In the genomic region with DNA sequence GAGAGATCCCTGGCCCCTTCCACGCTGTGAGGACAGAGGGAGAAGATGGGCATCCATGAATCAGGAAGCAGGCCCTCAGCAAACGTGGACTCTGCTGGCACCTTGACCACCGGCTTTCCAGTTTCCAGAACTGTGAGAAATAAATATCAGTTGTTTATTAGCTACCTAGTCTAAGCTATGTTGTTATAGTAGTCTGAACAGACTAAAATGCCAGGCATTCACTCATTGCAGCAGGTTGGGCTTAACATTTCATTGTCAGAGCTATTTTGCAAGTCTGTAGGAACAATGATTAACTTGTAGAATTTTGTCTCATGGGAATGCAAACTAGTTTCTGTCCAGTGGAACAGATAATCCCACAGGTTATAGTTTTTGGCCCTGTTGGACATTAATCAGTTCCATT, we compare ENCODE assay signal across 1 cellular context.
TF ChIP-seq lines count a peak whose summit lies in the region.

No MANE protein-coding gene starts in this region.

TF ChIP-seq in GM23338, 12 proteins besides CTCF, POLR2A, EP300 and RAD21:
- TF ChIP-seq STAT1 (IDR thresholded peaks at IDR 0.05; ENCODE audit: unreplicated experiment) (no peak), NANOG (IDR thresholded peaks at IDR 0.05; ENCODE audit: borderline replicate concordance) (no peak), CREB1 (CRISPR knock-in tag; IDR thresholded peaks at IDR 0.05; ENCODE audit: low read depth) (no peak), ZNF331 (CRISPR knock-in tag; IDR thresholded peaks at IDR 0.05; ENCODE audit: low read depth) (no peak), EZH2phosphoT487 (IDR thresholded peaks at IDR 0.05; ENCODE audit: unreplicated experiment) (no peak), JUNB (IDR thresholded peaks at IDR 0.05; ENCODE audit: unreplicated experiment) (no peak), ZNF114 (CRISPR knock-in tag; IDR thresholded peaks at IDR 0.05) (no peak), EZH2 (IDR thresholded peaks at IDR 0.05; ENCODE audit: low read depth, unreplicated experiment) (no peak), POLR2AphosphoS5 (IDR thresholded peaks at IDR 0.05; ENCODE audit: low read depth) (no peak)
- TF ChIP-seq, protein P1, sequence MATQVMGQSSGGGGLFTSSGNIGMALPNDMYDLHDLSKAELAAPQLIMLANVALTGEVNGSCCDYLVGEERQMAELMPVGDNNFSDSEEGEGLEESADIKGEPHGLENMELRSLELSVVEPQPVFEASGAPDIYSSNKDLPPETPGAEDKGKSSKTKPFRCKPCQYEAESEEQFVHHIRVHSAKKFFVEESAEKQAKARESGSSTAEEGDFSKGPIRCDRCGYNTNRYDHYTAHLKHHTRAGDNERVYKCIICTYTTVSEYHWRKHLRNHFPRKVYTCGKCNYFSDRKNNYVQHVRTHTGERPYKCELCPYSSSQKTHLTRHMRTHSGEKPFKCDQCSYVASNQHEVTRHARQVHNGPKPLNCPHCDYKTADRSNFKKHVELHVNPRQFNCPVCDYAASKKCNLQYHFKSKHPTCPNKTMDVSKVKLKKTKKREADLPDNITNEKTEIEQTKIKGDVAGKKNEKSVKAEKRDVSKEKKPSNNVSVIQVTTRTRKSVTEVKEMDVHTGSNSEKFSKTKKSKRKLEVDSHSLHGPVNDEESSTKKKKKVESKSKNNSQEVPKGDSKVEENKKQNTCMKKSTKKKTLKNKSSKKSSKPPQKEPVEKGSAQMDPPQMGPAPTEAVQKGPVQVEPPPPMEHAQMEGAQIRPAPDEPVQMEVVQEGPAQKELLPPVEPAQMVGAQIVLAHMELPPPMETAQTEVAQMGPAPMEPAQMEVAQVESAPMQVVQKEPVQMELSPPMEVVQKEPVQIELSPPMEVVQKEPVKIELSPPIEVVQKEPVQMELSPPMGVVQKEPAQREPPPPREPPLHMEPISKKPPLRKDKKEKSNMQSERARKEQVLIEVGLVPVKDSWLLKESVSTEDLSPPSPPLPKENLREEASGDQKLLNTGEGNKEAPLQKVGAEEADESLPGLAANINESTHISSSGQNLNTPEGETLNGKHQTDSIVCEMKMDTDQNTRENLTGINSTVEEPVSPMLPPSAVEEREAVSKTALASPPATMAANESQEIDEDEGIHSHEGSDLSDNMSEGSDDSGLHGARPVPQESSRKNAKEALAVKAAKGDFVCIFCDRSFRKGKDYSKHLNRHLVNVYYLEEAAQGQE (IDR thresholded peaks at IDR 0.05; ENCODE audit: unreplicated experiment): no peak
- TF ChIP-seq, protein P2, sequence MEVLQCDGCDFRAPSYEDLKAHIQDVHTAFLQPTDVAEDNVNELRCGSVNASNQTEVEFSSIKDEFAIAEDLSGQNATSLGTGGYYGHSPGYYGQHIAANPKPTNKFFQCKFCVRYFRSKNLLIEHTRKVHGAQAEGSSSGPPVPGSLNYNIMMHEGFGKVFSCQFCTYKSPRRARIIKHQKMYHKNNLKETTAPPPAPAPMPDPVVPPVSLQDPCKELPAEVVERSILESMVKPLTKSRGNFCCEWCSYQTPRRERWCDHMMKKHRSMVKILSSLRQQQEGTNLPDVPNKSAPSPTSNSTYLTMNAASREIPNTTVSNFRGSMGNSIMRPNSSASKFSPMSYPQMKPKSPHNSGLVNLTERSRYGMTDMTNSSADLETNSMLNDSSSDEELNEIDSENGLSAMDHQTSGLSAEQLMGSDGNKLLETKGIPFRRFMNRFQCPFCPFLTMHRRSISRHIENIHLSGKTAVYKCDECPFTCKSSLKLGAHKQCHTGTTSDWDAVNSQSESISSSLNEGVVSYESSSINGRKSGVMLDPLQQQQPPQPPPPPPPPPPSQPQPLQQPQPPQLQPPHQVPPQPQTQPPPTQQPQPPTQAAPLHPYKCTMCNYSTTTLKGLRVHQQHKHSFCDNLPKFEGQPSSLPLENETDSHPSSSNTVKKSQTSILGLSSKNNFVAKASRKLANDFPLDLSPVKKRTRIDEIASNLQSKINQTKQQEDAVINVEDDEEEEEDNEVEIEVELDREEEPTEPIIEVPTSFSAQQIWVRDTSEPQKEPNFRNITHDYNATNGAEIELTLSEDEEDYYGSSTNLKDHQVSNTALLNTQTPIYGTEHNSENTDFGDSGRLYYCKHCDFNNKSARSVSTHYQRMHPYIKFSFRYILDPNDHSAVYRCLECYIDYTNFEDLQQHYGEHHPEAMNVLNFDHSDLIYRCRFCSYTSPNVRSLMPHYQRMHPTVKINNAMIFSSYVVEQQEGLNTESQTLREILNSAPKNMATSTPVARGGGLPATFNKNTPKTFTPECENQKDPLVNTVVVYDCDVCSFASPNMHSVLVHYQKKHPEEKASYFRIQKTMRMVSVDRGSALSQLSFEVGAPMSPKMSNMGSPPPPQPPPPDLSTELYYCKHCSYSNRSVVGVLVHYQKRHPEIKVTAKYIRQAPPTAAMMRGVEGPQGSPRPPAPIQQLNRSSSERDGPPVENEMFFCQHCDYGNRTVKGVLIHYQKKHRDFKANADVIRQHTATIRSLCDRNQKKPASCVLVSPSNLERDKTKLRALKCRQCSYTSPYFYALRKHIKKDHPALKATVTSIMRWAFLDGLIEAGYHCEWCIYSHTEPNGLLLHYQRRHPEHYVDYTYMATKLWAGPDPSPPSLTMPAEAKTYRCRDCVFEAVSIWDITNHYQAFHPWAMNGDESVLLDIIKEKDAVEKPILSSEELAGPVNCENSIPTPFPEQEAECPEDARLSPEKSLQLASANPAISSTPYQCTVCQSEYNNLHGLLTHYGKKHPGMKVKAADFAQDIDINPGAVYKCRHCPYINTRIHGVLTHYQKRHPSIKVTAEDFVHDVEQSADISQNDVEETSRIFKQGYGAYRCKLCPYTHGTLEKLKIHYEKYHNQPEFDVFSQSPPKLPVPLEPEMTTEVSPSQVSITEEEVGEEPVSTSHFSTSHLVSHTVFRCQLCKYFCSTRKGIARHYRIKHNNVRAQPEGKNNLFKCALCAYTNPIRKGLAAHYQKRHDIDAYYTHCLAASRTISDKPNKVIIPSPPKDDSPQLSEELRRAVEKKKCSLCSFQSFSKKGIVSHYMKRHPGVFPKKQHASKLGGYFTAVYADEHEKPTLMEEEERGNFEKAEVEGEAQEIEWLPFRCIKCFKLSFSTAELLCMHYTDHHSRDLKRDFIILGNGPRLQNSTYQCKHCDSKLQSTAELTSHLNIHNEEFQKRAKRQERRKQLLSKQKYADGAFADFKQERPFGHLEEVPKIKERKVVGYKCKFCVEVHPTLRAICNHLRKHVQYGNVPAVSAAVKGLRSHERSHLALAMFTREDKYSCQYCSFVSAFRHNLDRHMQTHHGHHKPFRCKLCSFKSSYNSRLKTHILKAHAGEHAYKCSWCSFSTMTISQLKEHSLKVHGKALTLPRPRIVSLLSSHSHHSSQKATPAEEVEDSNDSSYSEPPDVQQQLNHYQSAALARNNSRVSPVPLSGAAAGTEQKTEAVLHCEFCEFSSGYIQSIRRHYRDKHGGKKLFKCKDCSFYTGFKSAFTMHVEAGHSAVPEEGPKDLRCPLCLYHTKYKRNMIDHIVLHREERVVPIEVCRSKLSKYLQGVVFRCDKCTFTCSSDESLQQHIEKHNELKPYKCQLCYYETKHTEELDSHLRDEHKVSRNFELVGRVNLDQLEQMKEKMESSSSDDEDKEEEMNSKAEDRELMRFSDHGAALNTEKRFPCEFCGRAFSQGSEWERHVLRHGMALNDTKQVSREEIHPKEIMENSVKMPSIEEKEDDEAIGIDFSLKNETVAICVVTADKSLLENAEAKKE (CRISPR knock-in tag; IDR thresholded peaks at IDR 0.05): no peak
- TF ChIP-seq, protein P3, sequence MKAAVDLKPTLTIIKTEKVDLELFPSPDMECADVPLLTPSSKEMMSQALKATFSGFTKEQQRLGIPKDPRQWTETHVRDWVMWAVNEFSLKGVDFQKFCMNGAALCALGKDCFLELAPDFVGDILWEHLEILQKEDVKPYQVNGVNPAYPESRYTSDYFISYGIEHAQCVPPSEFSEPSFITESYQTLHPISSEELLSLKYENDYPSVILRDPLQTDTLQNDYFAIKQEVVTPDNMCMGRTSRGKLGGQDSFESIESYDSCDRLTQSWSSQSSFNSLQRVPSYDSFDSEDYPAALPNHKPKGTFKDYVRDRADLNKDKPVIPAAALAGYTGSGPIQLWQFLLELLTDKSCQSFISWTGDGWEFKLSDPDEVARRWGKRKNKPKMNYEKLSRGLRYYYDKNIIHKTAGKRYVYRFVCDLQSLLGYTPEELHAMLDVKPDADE (IDR thresholded peaks at IDR 0.05): no peak
TF ChIP-seq in GM23338: peak in this region for 0.
